9 cellular contexts compared by ENCODE assay signal in genomic region chr3:177451940-177452484, GRCh38.
DNase-seq lines count a peak whose midpoint lies in the region; ATAC-seq, FAIRE-seq and TF ChIP-seq lines count a peak whose summit lies in the region.
"Had no signal": no experiment of that assay in that cellular context is flagged by ENCODE, and none has a peak within 500 bp of the region (broad histone marks: within the 10 kb centered on the region; RNA-seq: fewer than 3 reads in every experiment).

No MANE protein-coding gene starts in this region.

- H3K4me3 Mint-ChIP-seq in GM23338, result no peak overlapping the region

- no peak overlapping the region for H3K4ac ChIP-seq in trophoblast cell (ENCODE audit: low read depth, low read length)

- H2AFZ ChIP-seq in trophoblast cell (ENCODE audit: insufficient read depth, low read length, poor library complexity) (no peak overlapping the region), GM23338 (no peak overlapping the region)

- H3K9me3 Mint-ChIP-seq in GM23338, result no peaks in the 10 kb centered on the region

- H3K27ac ChIP-seq in VCaP (0 out of 2 replicates have a peak overlapping the region, but pooled peaks have one; percentile 16), trophoblast cell (ENCODE audit: low read depth, low read length) (no peak overlapping the region), GM23338 (ENCODE audit: low read depth) (no peak overlapping the region)

- no peak overlapping the region for H4K91ac ChIP-seq in trophoblast cell (ENCODE audit: low read depth, low read length)

- H3K4me2 ChIP-seq in trophoblast cell (ENCODE audit: low read length) (no peak overlapping the region), GM23338 (no peak overlapping the region)

- no peak overlapping the region for H2BK12ac ChIP-seq in trophoblast cell (ENCODE audit: low read length)

- H3K9me2 ChIP-seq in GM23338 (ENCODE audit: insufficient read depth), result no peaks in the 10 kb centered on the region

- H3K23ac ChIP-seq in trophoblast cell (ENCODE audit: low read length), result no peak overlapping the region

- no peaks in the 10 kb centered on the region for H3K9me3 ChIP-seq in trophoblast cell (ENCODE audit: insufficient read depth, low read depth, low read length)

- H3K36me3 Mint-ChIP-seq in GM23338 (ENCODE audit: low read depth), result no peaks in the 10 kb centered on the region

- no peak for TF ChIP-seq CTCF in VCaP (conservative IDR thresholded peaks at IDR 0.05)
- TF ChIP-seq CTCF in foreskin fibroblast (IDR thresholded peaks at IDR 0.05; ENCODE audit: low read depth, low read length), result no peak
- no peak for TF ChIP-seq CTCF in GM23338 (conservative IDR thresholded peaks at IDR 0.05; ENCODE audit: low read depth in 2 of 2)

- ATAC-seq in GM18909 (IDR thresholded peaks at IDR 0.05; ENCODE audit: poor library complexity, unreplicated experiment) (no peak), GM23338 (no peak)

- H2BK5ac ChIP-seq in trophoblast cell (ENCODE audit: low read depth, low read length, poor library complexity), result no peak overlapping the region

- no peak overlapping the region for H3K4me3 ChIP-seq in foreskin fibroblast (ENCODE audit: low read depth in 1 of 2, low read length in 2 of 2)
- H3K4me3 ChIP-seq in trophoblast cell (ENCODE audit: low read depth, low read length), result no peak overlapping the region
- H3K4me3 ChIP-seq in GM23338, result no peak overlapping the region

- no peak overlapping the region for H4K8ac ChIP-seq in trophoblast cell (ENCODE audit: low read depth, low read length)

- no peaks in the 10 kb centered on the region for H3F3A ChIP-seq in GM23338 (replicated peaks; ENCODE audit: low read depth)

- H3K27me3 Mint-ChIP-seq in GM23338 (ENCODE audit: insufficient read depth, low read depth, poor library complexity), result peaks cover 4% of the 10 kb centered on the region

- H3K79me2 ChIP-seq in trophoblast cell (ENCODE audit: control insufficient read depth, insufficient read depth, low read length, poor library complexity) (no peaks in the 10 kb centered on the region), GM23338 (replicated peaks; ENCODE audit: insufficient read depth) (no peaks in the 10 kb centered on the region)

- no peaks in the 10 kb centered on the region for H4K20me1 ChIP-seq in GM23338 (replicated peaks; ENCODE audit: insufficient read depth)

- H2BK120ac ChIP-seq in trophoblast cell (ENCODE audit: insufficient read depth, low read length, poor library complexity), result no peak overlapping the region

- FAIRE-seq in frontal cortex (lab: Jason Lieb, UNC), result no peak

- no peak overlapping the region for H3K14ac ChIP-seq in trophoblast cell (ENCODE audit: low read length)

- peaks cover 0 to 5% of the 10 kb centered on the region in 2 experiments for H3K4me1 ChIP-seq in trophoblast cell (ENCODE audit: control insufficient read depth in 1 of 2, insufficient read depth in 2 of 2, low read length in 2 of 2)
- H3K4me1 ChIP-seq in GM23338 (ENCODE audit: insufficient read depth), result no peaks in the 10 kb centered on the region

- H3K36me3 ChIP-seq in trophoblast cell (ENCODE audit: control insufficient read depth in 1 of 2, insufficient read depth in 2 of 2, low read length in 2 of 2), result no peaks in the 10 kb centered on the region
- no peaks in the 10 kb centered on the region for H3K36me3 ChIP-seq in GM23338 (ENCODE audit: insufficient read depth)

- H3K18ac ChIP-seq in trophoblast cell (ENCODE audit: low read length), result no peak overlapping the region

- H3K4me1 Mint-ChIP-seq in GM23338, result no peaks in the 10 kb centered on the region; the same call in 1 of the 3 replicates

- peaks cover 3% of the 10 kb centered on the region for H3K79me1 ChIP-seq in trophoblast cell (ENCODE audit: low read length)

- H3K27me3 ChIP-seq in trophoblast cell (ENCODE audit: insufficient read depth, low read length) (no peaks in the 10 kb centered on the region), GM23338 (ENCODE audit: insufficient read depth) (no peaks in the 10 kb centered on the region)

- H3K9ac ChIP-seq in trophoblast cell (ENCODE audit: low read length), result no peak overlapping the region

- no peak overlapping the region for H4K12ac ChIP-seq in trophoblast cell (ENCODE audit: low read depth, low read length)

- DNase-seq in ELR (ENCODE audit: low read depth) (peak; percentile 15), foreskin fibroblast (peak; percentile 41 to 59), trophoblast cell (peak; percentile 35 to 81), GM23338 (ENCODE audit: low spot score) (no peak), frontal cortex (ENCODE audit: low spot score in 2 of 2) (no peak)
- DNase-seq in activated CD8-positive, alpha-beta memory T cell treated with anti-CD3 and anti-CD28 coated beads for 24 hours, result no peak
- DNase-seq: Kasumi-1 had no signal

- H2AK5ac ChIP-seq in trophoblast cell (ENCODE audit: low read length), result no peak overlapping the region

- no peak overlapping the region for H3K27ac Mint-ChIP-seq in GM23338

- no CpG with 5 or more reads among the region's 3 CpGs for WGBS in trophoblast cell (ENCODE audit: extremely low coverage, insufficient coverage, insufficient read length)

TF ChIP-seq in GM23338, 12 proteins besides CTCF, POLR2A, EP300 and RAD21:
- TF ChIP-seq ZNF331 (CRISPR knock-in tag; IDR thresholded peaks at IDR 0.05; ENCODE audit: low read depth), result no peak
- TF ChIP-seq EZH2phosphoT487 (IDR thresholded peaks at IDR 0.05; ENCODE audit: unreplicated experiment), result no peak

Comparison
In these comparisons a context has a peak if more than half of its experiments do, and no peak if none do; other contexts are left out.
1. DNase-seq: peak in ELR (single experiment), foreskin fibroblast (2 of 2) and trophoblast cell (2 of 2); none in activated CD8-positive, alpha-beta memory T cell treated with anti-CD3 and anti-CD28 coated beads for 24 hours (single experiment), GM23338 (single experiment) and frontal cortex (0 of 2).